8 cellular contexts compared by ENCODE assay signal in the genomic region with DNA sequence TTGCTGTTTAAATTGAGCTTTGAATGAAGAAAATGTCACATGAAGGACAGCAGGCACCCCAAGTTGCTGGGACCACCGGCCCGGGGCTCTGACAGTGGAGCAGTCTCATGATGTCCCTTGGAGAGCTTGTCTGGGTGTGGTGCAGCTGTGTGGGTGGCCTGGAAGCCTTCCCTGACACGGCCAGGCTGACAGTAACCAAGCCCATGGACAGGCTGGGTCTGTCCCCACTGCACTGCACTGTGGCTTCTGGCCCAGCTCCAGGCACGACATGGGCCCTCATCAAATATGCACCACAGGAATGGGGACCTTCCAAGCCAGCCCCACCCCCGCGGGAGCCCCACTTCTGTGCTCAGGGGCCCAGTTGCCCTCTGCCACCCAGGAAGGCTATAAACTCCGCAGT.
DNase-seq lines count a peak whose midpoint lies in the region; ATAC-seq, FAIRE-seq and TF ChIP-seq lines count a peak whose summit lies in the region.
"Not testable (repeated sequence)": the region's sequence is repeated elsewhere in the genome, so short reads cannot be mapped to it uniquely, and the experiment has no call there.

No MANE protein-coding gene starts in this region.

- H3K9me3 ChIP-seq in K562 (replicated peaks; ENCODE audit: control insufficient read depth, insufficient read depth, low read depth, low read length); right cardiac atrium (ENCODE audit: control insufficient read depth, low read length); pancreas; upper lobe of right lung: not testable (repeated sequence)

- ATAC-seq in GM18511 (IDR thresholded peaks at IDR 0.05; ENCODE audit: unreplicated experiment) = peak; percentile 46
- ATAC-seq in GM21576 (IDR thresholded peaks at IDR 0.05; ENCODE audit: unreplicated experiment) = peak; percentile 26
- peak; percentile 41 for ATAC-seq in HG02678 (IDR thresholded peaks at IDR 0.05; ENCODE audit: unreplicated experiment)
- ATAC-seq in HG03460 (IDR thresholded peaks at IDR 0.05; ENCODE audit: unreplicated experiment) = peak; percentile 35
- peak; percentile 59 for ATAC-seq in K562
- ATAC-seq in right cardiac atrium = peak; percentile 27 to 47
- peak in 3 of 4 donors; percentile 32 to 47 (median 41) for ATAC-seq in pancreas
- ATAC-seq in upper lobe of right lung = peak; percentile 82

- H3K9ac ChIP-seq in K562 (ENCODE audit: insufficient read depth in 1 of 2, low read depth in 2 of 2, low read length in 2 of 2) = not testable (repeated sequence)

- TF ChIP-seq POLR2A in K562 (conservative IDR thresholded peaks at IDR 0.05) = not testable (repeated sequence)

- intact Hi-C loops in K562 (cut with micrococcal nuclease); right cardiac atrium (cut with DNase I); pancreas (cut with DNase I); upper lobe of right lung (cut with DNase I): not testable (repeated sequence)

- TF ChIP-seq RAD21 in K562 (CRISPR knock-in tag; conservative IDR thresholded peaks at IDR 0.05 in 1 of 2, IDR thresholded peaks at IDR 0.05 in 1 of 2) = not testable (repeated sequence)

- H3K4me3 ChIP-seq in K562; right cardiac atrium (ENCODE audit: low read length); pancreas; upper lobe of right lung: not testable (repeated sequence)

- H4K20me1 ChIP-seq in K562 (replicated peaks; ENCODE audit: control insufficient read depth, insufficient read depth, low read length) = not testable (repeated sequence)

- not testable (repeated sequence) for BruUV-seq in K562 (replicated peaks; lab: Mats Ljungman, UMichigan)

- H3K4me1 ChIP-seq in K562 (replicated peaks in 1 of 2; ENCODE audit: control insufficient read depth in 2 of 2, insufficient read depth in 2 of 2, low read length in 2 of 2); right cardiac atrium (ENCODE audit: control insufficient read depth, insufficient read depth, low read length); pancreas; upper lobe of right lung: not testable (repeated sequence)

- H3K27me3 ChIP-seq in K562 (ENCODE audit: control insufficient read depth in 2 of 2, insufficient read depth in 2 of 2, low read length in 2 of 2); right cardiac atrium (ENCODE audit: control insufficient read depth, insufficient read depth); pancreas; upper lobe of right lung: not testable (repeated sequence)

- H2AFZ ChIP-seq in K562 (ENCODE audit: low read depth, low read length) = not testable (repeated sequence)

- CTCF ChIA-PET in K562 (lab: Yijun Ruan, JAX; ENCODE audit: low intra/inter-chr PET ratio) = not testable (repeated sequence)

- in situ Hi-C loops in K562 (cut with MboI) = not testable (repeated sequence)

- H3K36me3 ChIP-seq in K562 (ENCODE audit: control insufficient read depth, insufficient read depth, low read length); pancreas; upper lobe of right lung: not testable (repeated sequence)

- DNase-seq in K562 (ENCODE audit: extremely low read depth in 1 of 4, low spot score in 3 of 4); right cardiac atrium; pancreas; upper lobe of right lung: not testable (repeated sequence)

- WGBS in K562 (ENCODE audit: insufficient coverage, low coverage, missing lambda C conversion rate) = no CpG with 5 or more reads among the region's 7 CpGs
- no CpG with 5 or more reads among the region's 7 CpGs for WGBS in right cardiac atrium
- no CpG with 5 or more reads among the region's 7 CpGs for WGBS in pancreas, 2 donors

- not testable (repeated sequence) for TF ChIP-seq EP300 in K562 (IDR thresholded peaks at IDR 0.05; ENCODE audit: low read length)

- not testable (repeated sequence) for H3K4me2 ChIP-seq in K562 (ENCODE audit: insufficient read depth, low read length)

- not testable (repeated sequence) for TF ChIP-seq CTCF in K562 (IDR thresholded peaks at IDR 0.05 in 2 of 3, conservative IDR thresholded peaks at IDR 0.05 in 1 of 3; ENCODE audit: insufficient read depth in 2 of 3, low read depth in 1 of 3, low read length in 3 of 3); pancreas (IDR thresholded peaks at IDR 0.05); upper lobe of right lung (IDR thresholded peaks at IDR 0.05)

- not testable (repeated sequence) for H3K79me2 ChIP-seq in K562 (ENCODE audit: control insufficient read depth, insufficient read depth, low read length)

- FAIRE-seq in K562 (lab: Jason Lieb, UNC); pancreas (lab: Jason Lieb, UNC): not testable (repeated sequence)

- H3K27ac ChIP-seq in K562 (ENCODE audit: extremely low read depth, low read depth, low read length); right cardiac atrium (ENCODE audit: low read length); pancreas; upper lobe of right lung: not testable (repeated sequence)

- POLR2A ChIA-PET in K562 (lab: Yijun Ruan, JAX) = not testable (repeated sequence)

- not testable (repeated sequence) for H3K9me1 ChIP-seq in K562 (ENCODE audit: control insufficient read depth, insufficient read depth, low read length)

Comparison
In these comparisons a context has a peak if more than half of its experiments do, and no peak if none do; other contexts are left out.
1. ATAC-seq: peak in every context shown above with its lines; median percentile 82 in upper lobe of right lung; 59 in K562; 46 in GM18511; 41 in HG02678; 41 in pancreas; 37 in right cardiac atrium; 35 in HG03460; 26 in GM21576.